In genomic region chr12:31318870-31319269, GRCh38 we compare ENCODE assay signal across 12 cellular contexts. TPM values are rescaled to one million over a fixed set of nuclear protein-coding genes. Genes with fewer than 3 reads are reported as not detected.
DNase-seq lines count a peak whose midpoint lies in the region; ATAC-seq and TF ChIP-seq lines count a peak whose summit lies in the region.
"Had no signal": no experiment of that assay in that cellular context is flagged by ENCODE, and none has a peak within 500 bp of the region (broad histone marks: within the 10 kb centered on the region; RNA-seq: fewer than 3 reads in every experiment).

No MANE protein-coding gene starts in this region.

- H4K20me1 ChIP-seq in DOHH2 (ENCODE audit: control insufficient read depth, insufficient read depth, low read depth, low read length): peaks cover 38% of the 10 kb centered on the region; the same call in 1 of the 2 replicates

- peaks cover 21% of the 10 kb centered on the region for H3F3A ChIP-seq in DOHH2 (ENCODE audit: control insufficient read depth, insufficient read depth)

- POLR2A ChIA-PET in RWPE1 (lab: Yijun Ruan, JAX; ENCODE audit: low non-redundant PET): no interaction called here

- peaks cover 72% of the 10 kb centered on the region for H3K4me1 Mint-ChIP-seq in CD14-positive monocyte
- H3K4me1 Mint-ChIP-seq in endothelial cell (ENCODE audit: unreplicated experiment): peaks cover 80% of the 10 kb centered on the region

- no peaks in the 10 kb centered on the region for H3K27me3 ChIP-seq in DOHH2 (ENCODE audit: control insufficient read depth, low read length)
- H3K27me3 ChIP-seq: esophagus squamous epithelium had no signal

- H3K27ac ChIP-seq in DOHH2 (ENCODE audit: low read depth, low read length) (peak overlapping the region; percentile 47), RWPE1 (peak overlapping the region; percentile 55)

- H3K36me3 Mint-ChIP-seq in CD14-positive monocyte (peaks cover 0 to 4% of the 10 kb centered on the region in 2 donors), endothelial cell (ENCODE audit: low read depth, unreplicated experiment) (peaks cover 7% of the 10 kb centered on the region)

- H3K79me2 ChIP-seq in DOHH2 (ENCODE audit: control insufficient read depth, low read length): peaks cover 100% of the 10 kb centered on the region

- H3K36me3 ChIP-seq in DOHH2 (ENCODE audit: control insufficient read depth, low read length): peaks cover 57% of the 10 kb centered on the region
- H3K36me3 ChIP-seq: esophagus squamous epithelium had no signal

- H3K9me3 ChIP-seq in DOHH2 (ENCODE audit: control insufficient read depth, insufficient read depth, low read length): no peaks in the 10 kb centered on the region
- H3K9me3 ChIP-seq: esophagus squamous epithelium had no signal

- TF ChIP-seq CTCF in CD14-positive monocyte (IDR thresholded peaks at IDR 0.05) (no peak), DOHH2 (IDR thresholded peaks at IDR 0.05; ENCODE audit: low read depth, low read length, poor library complexity, severe bottlenecking) (no peak), RWPE1 (conservative IDR thresholded peaks at IDR 0.05; ENCODE audit: low read depth) (no peak), endothelial cell (IDR thresholded peaks at IDR 0.05; ENCODE audit: unreplicated experiment) (no peak), omental fat pad (IDR thresholded peaks at IDR 0.05) (no peak)

- DNase-seq in CD14-positive monocyte (ENCODE audit: low spot score): no peak
- DNase-seq in RWPE1 (ENCODE audit: low spot score): no peak
- DNase-seq in endothelial cell (ENCODE audit: low spot score): no peak
- no peak for DNase-seq in iPS-NIHi11 (ENCODE audit: low spot score)
- no peak for DNase-seq in omental fat pad (ENCODE audit: low spot score)
- no peak for DNase-seq in occipital lobe (lab: John Stamatoyannopoulos, UW)
- DNase-seq: activated gamma-delta T cell; DMS 273 treated with DMSO at 0.1 percent for 48 hours; esophagus squamous epithelium; IMR-90; stimulated activated CD4-positive, alpha-beta T cell treated with anti-CD3 and anti-CD28 coated beads, Interleukin-4, amount 100 ng/mL, for 24 hours had no signal

- H3K27ac Mint-ChIP-seq in CD14-positive monocyte (peak overlapping the region in 4 of 7 donors; percentile 44 to 90 (median 55)), endothelial cell (ENCODE audit: unreplicated experiment) (peak overlapping the region; percentile 99)

- CTCF ChIA-PET in RWPE1 (lab: Yijun Ruan, JAX): no interaction called here

- no peaks in the 10 kb centered on the region for H3K9me3 Mint-ChIP-seq in CD14-positive monocyte
- no peaks in the 10 kb centered on the region for H3K9me3 Mint-ChIP-seq in endothelial cell (ENCODE audit: unreplicated experiment)

- H3K4me3 ChIP-seq in DOHH2 (ENCODE audit: low read length): peak overlapping the region; percentile 87

- intact Hi-C loops in CD14-positive monocyte (cut with micrococcal nuclease): no loop called here

- H3K4me2 ChIP-seq in DOHH2 (ENCODE audit: low read length): peak overlapping the region; percentile 86

- H3K4me1 ChIP-seq in DOHH2 (ENCODE audit: control insufficient read depth, low read length): peaks cover 70% of the 10 kb centered on the region

- no peak overlapping the region for H3K4me3 Mint-ChIP-seq in CD14-positive monocyte
- peak overlapping the region; percentile 63 for H3K4me3 Mint-ChIP-seq in endothelial cell (ENCODE audit: unreplicated experiment)

- H3K9me2 ChIP-seq in DOHH2 (replicated peaks; ENCODE audit: control insufficient read depth, low read length): no peaks in the 10 kb centered on the region

- no peak for ATAC-seq in omental fat pad (ENCODE audit: low FRiP score)

- no peaks in the 10 kb centered on the region for H3K27me3 Mint-ChIP-seq in CD14-positive monocyte (ENCODE audit: low read depth in 3 of 3)
- peaks cover 16% of the 10 kb centered on the region for H3K27me3 Mint-ChIP-seq in endothelial cell (ENCODE audit: unreplicated experiment)

RNA-seq across cellular contexts. Expression of gene SINHCAF, which starts 7.1 kb away (rescaled TPM):
- 10 to 100 TPM; 20.1 to 20.2 TPM for polyA plus RNA-seq in CD14-positive monocyte
- total RNA-seq in endothelial cell (ENCODE audit: unreplicated experiment): 205 TPM
- 10 to 100 TPM; 15.8 to 62.7 (median 25.6) TPM for total RNA-seq in omental fat pad
- total RNA-seq in occipital lobe: 19.3 TPM
